ENCODE assay signal across 8 cellular contexts in genomic region chr1:206921772-206922265, GRCh38. TPM values are rescaled to one million over a fixed set of nuclear protein-coding genes. Genes with fewer than 3 reads are reported as not detected.
DNase-seq lines count a peak whose midpoint lies in the region; ATAC-seq and TF ChIP-seq lines count a peak whose summit lies in the region.

Gene FCMR (minus strand): TSS chr1:206921941. CDS start chr1:206921854, 87 bp downstream.

- ATAC-seq in GM19438 (IDR thresholded peaks at IDR 0.05; ENCODE audit: low read depth, unreplicated experiment), result peak; percentile 27
- peak; percentile 70 for ATAC-seq in left lung
- ATAC-seq in HG02885 (IDR thresholded peaks at IDR 0.05; ENCODE audit: poor library complexity, unreplicated experiment), result no peak

- H3K27ac ChIP-seq in left lung, result peak within 1 kb of the TSS; percentile 60 to 72

- H3K4me1 Mint-ChIP-seq in T-helper 1 cell treated with Interleukin-12 subunit alpha and Interleukin-12 subunit beta and Interleukin-4 antibody, amounts not matched to agents 30 μg/mL and 1 μg/mL, for 36 hours (ENCODE audit: low read depth), result peaks cover 36% of the 10 kb centered on the region

- no peaks in the 10 kb centered on the region for H3K27me3 ChIP-seq in left lung

- DNase-seq in CD1c-positive myeloid dendritic cell (ENCODE audit: extremely low spot score), result peak; percentile 79
- DNase-seq in left lung, result no peak
- DNase-seq in NCI-H345 treated with DMSO at 0.1 percent for 48 hours (lab: John Stamatoyannopoulos, UW; ENCODE audit: unreplicated experiment), result no peak
- no peak for DNase-seq in NCI-H2081 treated with DMSO at 0.1 percent for 48 hours (lab: John Stamatoyannopoulos, UW)
- DNase-seq in NCI-H526 (lab: John Stamatoyannopoulos, UW), result no peak

- H3K27me3 Mint-ChIP-seq in T-helper 1 cell treated with Interleukin-12 subunit alpha and Interleukin-12 subunit beta and Interleukin-4 antibody, amounts not matched to agents 30 μg/mL and 1 μg/mL, for 36 hours (ENCODE audit: low read depth), result no peaks in the 10 kb centered on the region

- peaks cover 4 to 25% of the 10 kb centered on the region in 2 donors for H3K4me1 ChIP-seq in left lung

- no peaks in the 10 kb centered on the region for H3K9me3 Mint-ChIP-seq in T-helper 1 cell treated with Interleukin-12 subunit alpha and Interleukin-12 subunit beta and Interleukin-4 antibody, amounts not matched to agents 30 μg/mL and 1 μg/mL, for 36 hours

- H3K36me3 ChIP-seq in left lung, result no peaks in the 10 kb centered on the region

- H3K27ac Mint-ChIP-seq in T-helper 1 cell treated with Interleukin-12 subunit alpha and Interleukin-12 subunit beta and Interleukin-4 antibody, amounts not matched to agents 30 μg/mL and 1 μg/mL, for 36 hours, result no peak within 1 kb of the TSS

- H3K4me3 Mint-ChIP-seq in T-helper 1 cell treated with Interleukin-12 subunit alpha and Interleukin-12 subunit beta and Interleukin-4 antibody, amounts not matched to agents 30 μg/mL and 1 μg/mL, for 36 hours, result peak within 1 kb of the TSS; percentile 86

- H3K36me3 Mint-ChIP-seq in T-helper 1 cell treated with Interleukin-12 subunit alpha and Interleukin-12 subunit beta and Interleukin-4 antibody, amounts not matched to agents 30 μg/mL and 1 μg/mL, for 36 hours (ENCODE audit: low read depth), result peaks cover 23% of the 10 kb centered on the region

- H3K4me3 ChIP-seq in left lung, result peak within 1 kb of the TSS in 1 of 2 donors; percentile 3

- intact Hi-C loops in left lung (cut with DNase I), result no loop called here

- no peak for TF ChIP-seq CTCF in left lung (IDR thresholded peaks at IDR 0.05)

- H3K9me3 ChIP-seq in left lung, result no peaks in the 10 kb centered on the region

RNA-seq across cellular contexts. Expression of gene FCMR, which starts in this region (rescaled TPM):
- total RNA-seq in left lung, result 1 to 10 TPM; 2.7 to 6.7 TPM
